In the genomic region with DNA sequence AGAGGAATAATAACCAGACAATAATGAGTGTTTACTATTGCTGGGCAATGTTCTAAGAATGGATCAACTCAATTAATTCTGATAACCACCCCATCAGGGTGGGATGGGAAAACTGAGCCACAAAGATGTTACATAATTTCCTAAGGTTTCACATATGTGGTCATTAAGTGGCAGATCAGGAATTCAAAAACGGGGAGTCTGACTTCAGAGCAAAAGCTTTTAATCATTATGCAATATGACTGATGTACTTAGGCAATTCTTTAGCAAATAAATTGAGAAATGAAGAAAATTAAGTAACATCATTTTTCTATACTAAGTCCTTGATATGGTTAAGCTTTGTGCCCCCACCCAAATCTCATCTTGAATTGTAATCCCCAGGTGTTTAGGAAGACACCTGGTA, we compare ENCODE assay signal across 26 cellular contexts. TPM values are rescaled to one million over a fixed set of nuclear protein-coding genes. Genes with fewer than 3 reads are reported as not detected.
DNase-seq lines count a peak whose midpoint lies in the region; ATAC-seq and TF ChIP-seq lines count a peak whose summit lies in the region.
"Had no signal": no experiment of that assay in that cellular context is flagged by ENCODE, and none has a peak within 500 bp of the region (broad histone marks: within the 10 kb centered on the region; RNA-seq: fewer than 3 reads in every experiment).

No MANE protein-coding gene starts in this region.

- H3K4me1 ChIP-seq in foreskin keratinocyte: peaks cover 10% of the 10 kb centered on the region
- H3K4me1 ChIP-seq: HAP-1, SJSA1 had no signal

- no peak for TF ChIP-seq CTCF in AG10803 (conservative IDR thresholded peaks at IDR 0.05; ENCODE audit: low read length)
- no peak for TF ChIP-seq CTCF in choroid plexus epithelial cell (conservative IDR thresholded peaks at IDR 0.05; ENCODE audit: low read depth, low read length)
- TF ChIP-seq CTCF in foreskin keratinocyte (conservative IDR thresholded peaks at IDR 0.05): no peak

- no peak for ATAC-seq in foreskin keratinocyte
- ATAC-seq: HepG2, Right ventricle myocardium inferior had no signal

- H3K27me3 ChIP-seq in foreskin keratinocyte: no peaks in the 10 kb centered on the region
- H3K27me3 ChIP-seq: SJSA1 had no signal

- DNase-seq in AG10803 (ENCODE audit: low read depth) (peak; percentile 75), HCEC 1CT (peak; percentile 53), choroid plexus epithelial cell (ENCODE audit: low read depth) (peak; percentile 41), foreskin keratinocyte (no peak), cerebellar cortex (ENCODE audit: low spot score) (no peak), 8988T (no peak), OCI-M1 (lab: John Stamatoyannopoulos, UW) (no peak)
- no peak for DNase-seq in activated naive CD4-positive, alpha-beta T cell treated with anti-CD3 and anti-CD28 coated beads, Interleukin-2, amount 50 U/mL, for 16 hours
- DNase-seq: CD4-positive, alpha-beta T cell; COR-L47; DMS79; KBM-7; NCI-H1092 treated with DMSO at 0.1 percent for 48 hours; NCI-H1436 treated with DMSO at 0.1 percent for 48 hours; NCI-H1930; NCI-H345; NCI-H524 treated with DMSO at 0.1 percent for 48 hours; NCI-H82 had no signal

- H3K27ac ChIP-seq in foreskin keratinocyte: peak overlapping the region; percentile 45
- H3K27ac ChIP-seq: HL-60, SJSA1 had no signal

- no peak overlapping the region for H3K4me3 ChIP-seq in AG10803 (ENCODE audit: low read length)
- no peak overlapping the region for H3K4me3 ChIP-seq in choroid plexus epithelial cell (ENCODE audit: low read depth, low read length)
- H3K4me3 ChIP-seq: HAP-1, SJSA1 had no signal

RNA-seq across cellular contexts. Expression of a gene that starts 53.4 kb away (rescaled TPM):
- total RNA-seq in foreskin keratinocyte: not detected in 2 replicates
- polyA plus RNA-seq in foreskin keratinocyte: not detected in 2 replicates
- total RNA-seq: CD4-positive, alpha-beta T cell; HepG2; HT-29; OCI-LY7; Right ventricle myocardium inferior; SJSA1 had no signal
- polyA plus RNA-seq: BJ, HepG2 had no signal

RNA-seq across cellular contexts. Expression of a gene that starts 53.5 kb away (rescaled TPM):
- not detected in 2 replicates for total RNA-seq in foreskin keratinocyte
- polyA plus RNA-seq in foreskin keratinocyte: not detected in 2 replicates
- total RNA-seq: CD4-positive, alpha-beta T cell; HepG2; HT-29; OCI-LY7; Right ventricle myocardium inferior; SJSA1 had no signal
- polyA plus RNA-seq: BJ, HepG2 had no signal

Comparison
In these comparisons a context has a peak if more than half of its experiments do, and no peak if none do; other contexts are left out.
1. DNase-seq: peak in AG10803 (single experiment), HCEC 1CT (single experiment) and choroid plexus epithelial cell (single experiment); none in foreskin keratinocyte (0 of 2), cerebellar cortex (single experiment), 8988T (single experiment), activated naive CD4-positive, alpha-beta T cell treated with anti-CD3 and anti-CD28 coated beads, Interleukin-2, amount 50 U/mL, for 16 hours (single experiment) and OCI-M1 (single experiment).